In genomic region chr12:21296751-21297406, GRCh38 we compare ENCODE assay signal across 9 cellular contexts. TPM values are rescaled to one million over a fixed set of nuclear protein-coding genes. Genes with fewer than 3 reads are reported as not detected.
DNase-seq lines count a peak whose midpoint lies in the region; ATAC-seq, FAIRE-seq and TF ChIP-seq lines count a peak whose summit lies in the region.
"Had no signal": no experiment of that assay in that cellular context is flagged by ENCODE, and none has a peak within 500 bp of the region (broad histone marks: within the 10 kb centered on the region; RNA-seq: fewer than 3 reads in every experiment).

No MANE protein-coding gene starts in this region.

- intact Hi-C loops in Right ventricle myocardium superior (cut with DNase I): no loop called here

- H3K27me3 Mint-ChIP-seq in nephron progenitor cell (ENCODE audit: low read depth, poor library complexity): no peaks in the 10 kb centered on the region
- H3K27me3 Mint-ChIP-seq in activated naive CD4-positive, alpha-beta T cell treated with anti-CD3 and anti-CD28 coated beads, Interleukin-2, amount 10 ng/mL, durations not matched to agents 7 days and 5 days: peaks cover 9% of the 10 kb centered on the region

- no peaks in the 10 kb centered on the region for H3K4me1 Mint-ChIP-seq in nephron progenitor cell
- no peaks in the 10 kb centered on the region for H3K4me1 Mint-ChIP-seq in activated naive CD4-positive, alpha-beta T cell treated with anti-CD3 and anti-CD28 coated beads, Interleukin-2, amount 10 ng/mL, durations not matched to agents 7 days and 5 days

- no peak for FAIRE-seq in bronchial epithelial cell (lab: Jason Lieb, UNC)

- CTCF ChIA-PET in activated naive CD4-positive, alpha-beta T cell treated with anti-CD3 and anti-CD28 coated beads, Interleukin-2, amount 10 ng/mL, durations not matched to agents 7 days and 5 days (lab: Charles Lee): interaction anchor here (0.7 to 1.8 kb wide), 2 partner anchors 15 to 16 kb away, joined by 3 to 5 read pairs; no protein-coding TSS in a partner anchor

- H3K27ac ChIP-seq in cardiac muscle cell: no peak overlapping the region

- H3K27me3 ChIP-seq in cardiac muscle cell: no peaks in the 10 kb centered on the region
- no peaks in the 10 kb centered on the region for H3K27me3 ChIP-seq in bronchial epithelial cell (ENCODE audit: control insufficient read depth, insufficient read depth, low read length)

- H3K4me1 ChIP-seq in cardiac muscle cell (ENCODE audit: low read depth): no peaks in the 10 kb centered on the region
- H3K4me1 ChIP-seq: HAP-1 had no signal

- DNase-seq in cardiac muscle cell (ENCODE audit: low read depth in 1 of 2, low spot score in 1 of 2) (peak; percentile 18 to 25), Right ventricle myocardium superior (no peak), LoVo (ENCODE audit: low spot score) (peak; percentile 28), bronchial epithelial cell (ENCODE audit: low read depth) (peak; percentile 8), nephron progenitor cell (peak; percentile 10), NCI-H226 (no peak)
- DNase-seq in activated naive CD4-positive, alpha-beta T cell treated with anti-CD3 and anti-CD28 coated beads, Interleukin-2, amount 10 ng/mL, durations not matched to agents 7 days and 5 days: no peak

- H3K9me3 Mint-ChIP-seq in nephron progenitor cell: no peaks in the 10 kb centered on the region
- no peaks in the 10 kb centered on the region for H3K9me3 Mint-ChIP-seq in activated naive CD4-positive, alpha-beta T cell treated with anti-CD3 and anti-CD28 coated beads, Interleukin-2, amount 10 ng/mL, durations not matched to agents 7 days and 5 days

- ATAC-seq in Right ventricle myocardium superior (ENCODE audit: poor library complexity) (no peak), GM21576 (IDR thresholded peaks at IDR 0.05; ENCODE audit: unreplicated experiment) (peak; percentile 74)

- H3K4me3 Mint-ChIP-seq in nephron progenitor cell: no peak overlapping the region
- no peak overlapping the region for H3K4me3 Mint-ChIP-seq in activated naive CD4-positive, alpha-beta T cell treated with anti-CD3 and anti-CD28 coated beads, Interleukin-2, amount 10 ng/mL, durations not matched to agents 7 days and 5 days

- H3K27ac Mint-ChIP-seq in nephron progenitor cell: no peak overlapping the region
- no peak overlapping the region for H3K27ac Mint-ChIP-seq in activated naive CD4-positive, alpha-beta T cell treated with anti-CD3 and anti-CD28 coated beads, Interleukin-2, amount 10 ng/mL, durations not matched to agents 7 days and 5 days

- H3K9me3 ChIP-seq in cardiac muscle cell (ENCODE audit: low read depth): no peaks in the 10 kb centered on the region
- H3K9me3 ChIP-seq: HAP-1 had no signal

- H3K36me3 ChIP-seq in cardiac muscle cell (no peaks in the 10 kb centered on the region), bronchial epithelial cell (ENCODE audit: control insufficient read depth, insufficient read depth, low read length) (no peaks in the 10 kb centered on the region)
- H3K36me3 ChIP-seq: HAP-1 had no signal

- no peaks in the 10 kb centered on the region for H3K36me3 Mint-ChIP-seq in nephron progenitor cell (ENCODE audit: low read depth)
- H3K36me3 Mint-ChIP-seq in activated naive CD4-positive, alpha-beta T cell treated with anti-CD3 and anti-CD28 coated beads, Interleukin-2, amount 10 ng/mL, durations not matched to agents 7 days and 5 days: no peaks in the 10 kb centered on the region

- TF ChIP-seq CTCF in cardiac muscle cell (IDR thresholded peaks at IDR 0.05; ENCODE audit: low read depth, low read length): peak; percentile 73
- peak; percentile 61 for TF ChIP-seq CTCF in bronchial epithelial cell (IDR thresholded peaks at IDR 0.05; ENCODE audit: insufficient read depth, low read length, severe bottlenecking)
- TF ChIP-seq CTCF in nephron progenitor cell (IDR thresholded peaks at IDR 0.05): peak; percentile 74

- H3K4me3 ChIP-seq in cardiac muscle cell (no peak overlapping the region), bronchial epithelial cell (ENCODE audit: low read depth, low read length) (no peak overlapping the region)
- H3K4me3 ChIP-seq: HAP-1 had no signal

RNA-seq across cellular contexts. Expression of gene SLCO1A2, which starts 37.8 kb away (rescaled TPM):
- 0.39 and 1.8 TPM in 2 replicates for total RNA-seq in cardiac muscle cell
- polyA plus RNA-seq in cardiac muscle cell: 1.9 and 2.9 TPM in 2 replicates
- not detected for total RNA-seq in Right ventricle myocardium superior
- not detected in 2 replicates for total RNA-seq in bronchial epithelial cell

Comparison
In these comparisons a context has a peak if more than half of its experiments do, and no peak if none do; other contexts are left out.
1. DNase-seq: peak in cardiac muscle cell (2 of 2), LoVo (single experiment), bronchial epithelial cell (single experiment) and nephron progenitor cell (single experiment); none in Right ventricle myocardium superior (single experiment), NCI-H226 (single experiment) and activated naive CD4-positive, alpha-beta T cell treated with anti-CD3 and anti-CD28 coated beads, Interleukin-2, amount 10 ng/mL, durations not matched to agents 7 days and 5 days (single experiment).
2. Peak in every context shown above with its lines, with median percentiles within 50 percentile points of each other: CTCF ChIP-seq.